ENCODE assay signal across 12 cellular contexts in the genomic region with DNA sequence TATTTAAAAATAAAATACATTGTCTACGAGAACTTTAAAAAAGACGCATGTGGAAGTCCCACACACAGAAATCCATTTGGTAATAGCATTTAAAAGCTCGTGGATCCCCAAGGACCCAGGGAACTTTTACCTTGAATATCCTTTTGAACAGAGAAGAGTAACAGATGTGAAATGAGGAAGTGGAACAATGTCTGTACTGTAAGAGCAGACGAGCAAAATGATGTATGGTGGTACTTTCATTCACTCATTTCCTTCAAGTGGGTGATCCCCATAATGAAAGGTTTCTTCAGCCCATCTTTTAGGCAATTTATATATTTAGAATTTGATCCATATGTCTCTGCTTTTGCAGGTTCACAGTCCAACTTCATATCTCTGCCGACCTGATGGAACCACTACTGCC.
DNase-seq lines count a peak whose midpoint lies in the region; ATAC-seq, FAIRE-seq and TF ChIP-seq lines count a peak whose summit lies in the region.
"Had no signal": no experiment of that assay in that cellular context is flagged by ENCODE, and none has a peak within 500 bp of the region (broad histone marks: within the 10 kb centered on the region; RNA-seq: fewer than 3 reads in every experiment).

No MANE protein-coding gene starts in this region.

- TF ChIP-seq EP300 in K562 (IDR thresholded peaks at IDR 0.05; ENCODE audit: low read length): no peak

- TF ChIP-seq POLR2A in K562 (conservative IDR thresholded peaks at IDR 0.05): no peak

- H3K79me2 ChIP-seq in K562 (ENCODE audit: control insufficient read depth, insufficient read depth, low read length): no peaks in the 10 kb centered on the region

- no peaks in the 10 kb centered on the region for H3K9me1 ChIP-seq in K562 (ENCODE audit: control insufficient read depth, insufficient read depth, low read length)

- no peak overlapping the region for H2AFZ ChIP-seq in K562 (ENCODE audit: low read depth, low read length)
- H2AFZ ChIP-seq: parathyroid adenoma had no signal

- H3K27ac Mint-ChIP-seq in stimulated activated effector memory CD8-positive, alpha-beta T cell treated with anti-CD3 and anti-CD28 coated beads, Interleukin-12 subunit alpha, Interleukin-12 subunit beta, amount 100 ng/mL, for 72 hours: no peak overlapping the region
- H3K27ac Mint-ChIP-seq: brain, IgD-negative memory B cell had no signal

- WGBS in K562 (ENCODE audit: insufficient coverage, low coverage, missing lambda C conversion rate): 3% methylated on average over 5 of the region's 5 CpGs

- no peaks in the 10 kb centered on the region for H4K20me1 ChIP-seq in K562 (replicated peaks; ENCODE audit: control insufficient read depth, insufficient read depth, low read length)

- no peaks in the 10 kb centered on the region for H3K36me3 Mint-ChIP-seq in stimulated activated effector memory CD8-positive, alpha-beta T cell treated with anti-CD3 and anti-CD28 coated beads, Interleukin-12 subunit alpha, Interleukin-12 subunit beta, amount 100 ng/mL, for 72 hours
- H3K36me3 Mint-ChIP-seq: IgD-negative memory B cell had no signal

- H3K4me2 ChIP-seq in K562 (ENCODE audit: insufficient read depth, low read length): no peak overlapping the region

- no TSS peak for BruUV-seq in K562 (replicated peaks; lab: Mats Ljungman, UMichigan)

- CTCF ChIA-PET in K562 (lab: Yijun Ruan, JAX; ENCODE audit: low intra/inter-chr PET ratio): no interaction called here

- TF ChIP-seq RAD21 in K562 (CRISPR knock-in tag; conservative IDR thresholded peaks at IDR 0.05 in 1 of 2, IDR thresholded peaks at IDR 0.05 in 1 of 2): no peak

- H3K9me3 Mint-ChIP-seq in stimulated activated effector memory CD8-positive, alpha-beta T cell treated with anti-CD3 and anti-CD28 coated beads, Interleukin-12 subunit alpha, Interleukin-12 subunit beta, amount 100 ng/mL, for 72 hours: no peaks in the 10 kb centered on the region
- H3K9me3 Mint-ChIP-seq: brain had no signal

- ATAC-seq in GM18909 (IDR thresholded peaks at IDR 0.05; ENCODE audit: poor library complexity, unreplicated experiment) (peak; percentile 96), GM21737 (IDR thresholded peaks at IDR 0.05; ENCODE audit: unreplicated experiment) (peak; percentile 87), HG03342 (IDR thresholded peaks at IDR 0.05; ENCODE audit: unreplicated experiment) (peak; percentile 99), K562 (no peak)
- ATAC-seq in stimulated activated effector memory CD8-positive, alpha-beta T cell treated with anti-CD3 and anti-CD28 coated beads, Interleukin-12 subunit alpha, Interleukin-12 subunit beta, amount 100 ng/mL, for 72 hours: no peak

- H3K4me1 Mint-ChIP-seq in stimulated activated effector memory CD8-positive, alpha-beta T cell treated with anti-CD3 and anti-CD28 coated beads, Interleukin-12 subunit alpha, Interleukin-12 subunit beta, amount 100 ng/mL, for 72 hours: no peaks in the 10 kb centered on the region
- H3K4me1 Mint-ChIP-seq: brain, IgD-negative memory B cell had no signal

- intact Hi-C loops in K562 (cut with micrococcal nuclease): no loop called here

- no peak for FAIRE-seq in K562 (lab: Jason Lieb, UNC)
- FAIRE-seq: kidney had no signal

- TF ChIP-seq CTCF in K562 (IDR thresholded peaks at IDR 0.05 in 2 of 3, conservative IDR thresholded peaks at IDR 0.05 in 1 of 3; ENCODE audit: insufficient read depth in 2 of 3, low read depth in 1 of 3, low read length in 3 of 3) (no peak), GM10266 (IDR thresholded peaks at IDR 0.05; ENCODE audit: control insufficient read depth, insufficient read depth, low read depth, missing control alignments) (no peak)

- H3K4me1 ChIP-seq in K562 (replicated peaks in 1 of 2; ENCODE audit: control insufficient read depth in 2 of 2, insufficient read depth in 2 of 2, low read length in 2 of 2): no peaks in the 10 kb centered on the region
- H3K4me1 ChIP-seq: parathyroid adenoma had no signal

- H3K36me3 ChIP-seq in K562 (ENCODE audit: control insufficient read depth, insufficient read depth, low read length): no peaks in the 10 kb centered on the region

- DNase-seq in K562 (ENCODE audit: extremely low read depth in 1 of 4, low spot score in 3 of 4): no peak
- DNase-seq in GM10266 (ENCODE audit: extremely low spot score): no peak
- no peak for DNase-seq in NCI-H1105 (lab: John Stamatoyannopoulos, UW)
- DNase-seq in stimulated activated effector memory CD8-positive, alpha-beta T cell treated with anti-CD3 and anti-CD28 coated beads, Interleukin-12 subunit alpha, Interleukin-12 subunit beta, amount 100 ng/mL, for 72 hours (ENCODE audit: low spot score in 2 of 2): no peak
- DNase-seq in stimulated activated CD4-positive, alpha-beta T cell treated with anti-CD3 and anti-CD28 coated beads, Interleukin-1b, Interleukin-23, amount 100 ng/mL, for 48 hours: no peak
- DNase-seq: kidney had no signal

- no peak overlapping the region for H3K27ac ChIP-seq in K562 (ENCODE audit: extremely low read depth, low read depth, low read length)
- H3K27ac ChIP-seq: parathyroid adenoma had no signal

- in situ Hi-C loops in K562 (cut with MboI): no loop called here

- H3K4me3 Mint-ChIP-seq in stimulated activated effector memory CD8-positive, alpha-beta T cell treated with anti-CD3 and anti-CD28 coated beads, Interleukin-12 subunit alpha, Interleukin-12 subunit beta, amount 100 ng/mL, for 72 hours: no peak overlapping the region
- H3K4me3 Mint-ChIP-seq: brain, IgD-negative memory B cell had no signal

- H3K9ac ChIP-seq in K562 (ENCODE audit: insufficient read depth in 1 of 2, low read depth in 2 of 2, low read length in 2 of 2): no peak overlapping the region
- H3K9ac ChIP-seq: parathyroid adenoma had no signal

- H3K4me3 ChIP-seq in K562: no peak overlapping the region

- POLR2A ChIA-PET in K562 (lab: Yijun Ruan, JAX): no interaction called here

- no peaks in the 10 kb centered on the region for H3K9me3 ChIP-seq in K562 (replicated peaks; ENCODE audit: control insufficient read depth, insufficient read depth, low read depth, low read length)

- H3K27me3 ChIP-seq in K562 (ENCODE audit: control insufficient read depth in 2 of 2, insufficient read depth in 2 of 2, low read length in 2 of 2): no peaks in the 10 kb centered on the region

TF ChIP-seq in K562, 482 proteins besides CTCF, POLR2A, EP300 and RAD21:
- TF ChIP-seq ZNF586 (CRISPR knock-in tag; conservative IDR thresholded peaks at IDR 0.05) (no peak), SPI1 (IDR thresholded peaks at IDR 0.05; ENCODE audit: borderline replicate concordance, low read depth, low read length) (peak; percentile 81), POLR2AphosphoS5 (IDR thresholded peaks at IDR 0.05; ENCODE audit: control insufficient read depth, insufficient read depth, low read depth, low read length) (no peak)

Comparison
In these comparisons a context has a peak if more than half of its experiments do, and no peak if none do; other contexts are left out.
1. ATAC-seq: peak in GM18909 (single experiment), GM21737 (single experiment) and HG03342 (single experiment); none in K562 (single experiment) and stimulated activated effector memory CD8-positive, alpha-beta T cell treated with anti-CD3 and anti-CD28 coated beads, Interleukin-12 subunit alpha, Interleukin-12 subunit beta, amount 100 ng/mL, for 72 hours (single experiment).